1 cellular context compared by ENCODE assay signal in the genomic region with DNA sequence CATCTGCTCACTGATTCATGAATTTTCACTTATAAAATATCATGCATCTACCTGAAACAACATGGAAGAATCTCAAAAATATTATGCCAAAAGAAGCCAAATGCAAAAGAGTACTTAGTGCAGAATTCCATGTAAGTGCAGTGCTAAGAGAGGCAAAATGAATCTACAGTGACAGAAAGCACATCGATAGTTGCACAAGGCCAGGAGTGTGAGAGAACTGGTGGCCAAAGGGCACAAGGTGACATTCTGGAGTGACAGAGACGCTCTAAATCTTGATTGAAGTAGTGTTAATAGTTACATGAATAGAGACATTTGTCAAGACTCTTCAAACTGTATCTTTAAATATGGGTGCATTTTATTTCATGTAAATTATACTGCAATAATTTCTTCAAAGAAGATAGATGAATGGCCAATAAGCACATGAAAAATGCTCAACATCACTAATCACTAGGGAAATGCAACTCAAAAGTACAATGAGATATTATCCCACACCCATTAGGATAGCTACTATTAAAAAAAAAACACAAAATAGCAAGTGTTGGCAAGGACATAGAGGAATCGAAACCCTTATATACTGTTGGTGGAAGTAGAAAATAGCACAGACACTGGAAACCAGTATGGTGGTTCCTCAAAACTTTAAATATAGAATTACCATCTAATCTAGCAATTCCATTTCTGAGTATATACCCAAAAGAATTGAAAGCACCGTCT.
A peak's percentile ranks its signal among the peaks of the same experiment; 100 is the strongest.
TF ChIP-seq lines count a peak whose summit lies in the region.

No MANE protein-coding gene starts in this region.

TF ChIP-seq in IMR-90, 13 proteins besides CTCF, POLR2A, EP300 and RAD21:
- peak; percentile 76 for TF ChIP-seq RFX5 (IDR thresholded peaks at IDR 0.05; ENCODE audit: low read depth, low read length)
- TF ChIP-seq MAZ (IDR thresholded peaks at IDR 0.05; ENCODE audit: borderline replicate concordance, low read depth, low read length), result no peak
